Comparison of ENCODE assay signal across 17 cellular contexts in the genomic region with DNA sequence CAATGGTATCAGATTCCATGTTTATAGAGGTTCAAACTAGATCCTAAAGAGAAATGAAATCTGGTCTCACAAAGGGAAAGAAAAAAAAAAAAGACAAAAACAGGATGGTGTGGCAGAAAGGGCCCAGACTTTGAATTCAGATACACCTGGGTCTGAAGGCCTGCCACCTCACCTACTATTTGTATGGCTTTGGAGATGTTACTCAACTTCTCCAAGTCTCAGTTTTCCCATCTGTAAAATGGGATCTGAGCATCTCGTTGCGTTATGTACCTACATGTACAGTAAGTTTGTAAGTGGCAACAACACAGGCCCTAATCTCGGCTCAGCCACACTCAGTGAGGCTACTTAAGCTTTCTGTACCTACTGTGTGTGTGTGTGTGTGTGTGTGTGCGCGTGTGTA.
"Had no signal": no experiment of that assay in that cellular context is flagged by ENCODE, and none has a peak within 500 bp of the region (broad histone marks: within the 10 kb centered on the region; RNA-seq: fewer than 3 reads in every experiment).

No MANE protein-coding gene starts in this region.

- H3K9me3 ChIP-seq: heart left ventricle, left ventricle myocardium inferior, mucosa of descending colon, ovary, tibial artery had no signal

- H3K9me3 Mint-ChIP-seq: activated CD4-positive, alpha-beta memory T cell treated with anti-CD3 and anti-CD28 coated beads for 36 hours; effector memory CD8-positive, alpha-beta T cell; naive thymus-derived CD8-positive, alpha-beta T cell had no signal

- H3K27me3 Mint-ChIP-seq: activated CD4-positive, alpha-beta memory T cell treated with anti-CD3 and anti-CD28 coated beads for 36 hours; activated CD8-positive, alpha-beta memory T cell treated with anti-CD3 and anti-CD28 coated beads, Interleukin-2, amount 10 ng/mL, durations not matched to agents 7 days and 5 days; activated naive CD8-positive, alpha-beta T cell; effector memory CD8-positive, alpha-beta T cell had no signal

- H3K36me3 ChIP-seq: cardiac muscle cell, heart left ventricle, left ventricle myocardium inferior, ovary, tibial artery had no signal

- ATAC-seq: activated CD8-positive, alpha-beta memory T cell treated with anti-CD3 and anti-CD28 coated beads, Interleukin-2, amount 10 ng/mL, durations not matched to agents 7 days and 5 days; effector memory CD8-positive, alpha-beta T cell; heart left ventricle; mucosa of descending colon; naive thymus-derived CD8-positive, alpha-beta T cell had no signal

- H3K27me3 ChIP-seq: heart left ventricle, ovary, tibial artery had no signal

- H3K27ac Mint-ChIP-seq: activated CD4-positive, alpha-beta memory T cell treated with anti-CD3 and anti-CD28 coated beads for 36 hours; activated CD8-positive, alpha-beta memory T cell treated with anti-CD3 and anti-CD28 coated beads, Interleukin-2, amount 10 ng/mL, durations not matched to agents 7 days and 5 days; activated naive CD8-positive, alpha-beta T cell; effector memory CD8-positive, alpha-beta T cell; naive thymus-derived CD8-positive, alpha-beta T cell had no signal

- H3K27ac ChIP-seq: cardiac muscle cell, ovary had no signal

- DNase-seq: activated CD4-positive, alpha-beta memory T cell treated with anti-CD3 and anti-CD28 coated beads for 36 hours; activated CD4-positive, alpha-beta T cell treated with anti-CD3 and anti-CD28 coated beads for 4 hours; activated CD8-positive, alpha-beta memory T cell treated with anti-CD3 and anti-CD28 coated beads, Interleukin-2, amount 10 ng/mL, durations not matched to agents 7 days and 5 days; amniotic stem cell; effector memory CD8-positive, alpha-beta T cell; foreskin fibroblast; heart left ventricle; left ventricle myocardium inferior; mammary epithelial cell; mucosa of descending colon; naive thymus-derived CD8-positive, alpha-beta T cell; ovary; stimulated activated CD8-positive, alpha-beta memory T cell treated with anti-CD3 and anti-CD28 coated beads, Interleukin-4, amount 100 ng/mL, for 48 hours; stimulated activated naive CD4-positive, alpha-beta T cell treated with Interleukin-2 at 50 U/mL for 16 hours; tibial artery had no signal

- H3K4me3 ChIP-seq: cardiac muscle cell, heart left ventricle, left ventricle myocardium inferior, mucosa of descending colon, ovary, tibial artery had no signal

- H3K36me3 Mint-ChIP-seq: activated CD4-positive, alpha-beta memory T cell treated with anti-CD3 and anti-CD28 coated beads for 36 hours; activated CD8-positive, alpha-beta memory T cell treated with anti-CD3 and anti-CD28 coated beads, Interleukin-2, amount 10 ng/mL, durations not matched to agents 7 days and 5 days; activated naive CD8-positive, alpha-beta T cell; naive thymus-derived CD8-positive, alpha-beta T cell had no signal

- H3K4me3 Mint-ChIP-seq: activated CD4-positive, alpha-beta memory T cell treated with anti-CD3 and anti-CD28 coated beads for 36 hours; activated CD8-positive, alpha-beta memory T cell treated with anti-CD3 and anti-CD28 coated beads, Interleukin-2, amount 10 ng/mL, durations not matched to agents 7 days and 5 days; activated naive CD8-positive, alpha-beta T cell; effector memory CD8-positive, alpha-beta T cell; naive thymus-derived CD8-positive, alpha-beta T cell had no signal
